16 cellular contexts compared by ENCODE assay signal in genomic region chr12:54891717-54892478, GRCh38. TPM values are rescaled to one million over a fixed set of nuclear protein-coding genes. Genes with fewer than 3 reads are reported as not detected.
DNase-seq lines count a peak whose midpoint lies in the region; ATAC-seq and TF ChIP-seq lines count a peak whose summit lies in the region.
"Had no signal": no experiment of that assay in that cellular context is flagged by ENCODE, and none has a peak within 500 bp of the region (broad histone marks: within the 10 kb centered on the region; RNA-seq: fewer than 3 reads in every experiment).

No MANE protein-coding gene starts in this region.

- no peaks in the 10 kb centered on the region for H3K9me3 Mint-ChIP-seq in glutamatergic neuron (ENCODE audit: unreplicated experiment)
- H3K9me3 Mint-ChIP-seq: activated CD4-positive, alpha-beta T cell treated with anti-CD3 and anti-CD28 coated beads, Interleukin-2, amount 10 ng/mL, durations not matched to agents 24 days and 14 days had no signal

- TF ChIP-seq POLR2A in ovary (IDR thresholded peaks at IDR 0.05), result no peak

- WGBS in aorta, 2 donors, result 48 to 52% methylated on average over 3 of the region's 3 CpGs
- 66 to 78% (median 71%) methylated on average over 3 of the region's 3 CpGs for WGBS in ovary, 3 donors

- peaks cover 6% of the 10 kb centered on the region for H3K27me3 Mint-ChIP-seq in glutamatergic neuron (ENCODE audit: unreplicated experiment)

- H3K27ac ChIP-seq in upper lobe of right lung (no peak overlapping the region), aorta (ENCODE audit: low read depth in 1 of 2, low read length in 2 of 2) (no peak overlapping the region), ovary (no peak overlapping the region)
- H3K27ac ChIP-seq: KMS-11, thyroid gland had no signal

- no peak for TF ChIP-seq EP300 in ovary (IDR thresholded peaks at IDR 0.05)

- H3K36me3 Mint-ChIP-seq in glutamatergic neuron (ENCODE audit: unreplicated experiment), result no peaks in the 10 kb centered on the region

- peak overlapping the region; percentile 67 for H3K27ac Mint-ChIP-seq in glutamatergic neuron (ENCODE audit: unreplicated experiment)
- H3K27ac Mint-ChIP-seq: activated CD4-positive, alpha-beta T cell treated with anti-CD3 and anti-CD28 coated beads, Interleukin-2, amount 10 ng/mL, durations not matched to agents 24 days and 14 days had no signal

- H3K9me3 ChIP-seq in upper lobe of right lung (no peaks in the 10 kb centered on the region), aorta (ENCODE audit: control insufficient read depth, low read length) (no peaks in the 10 kb centered on the region), ovary (no peaks in the 10 kb centered on the region)
- H3K9me3 ChIP-seq: thyroid gland had no signal

- no peaks in the 10 kb centered on the region for H3K36me3 ChIP-seq in upper lobe of right lung
- no peaks in the 10 kb centered on the region for H3K36me3 ChIP-seq in aorta (ENCODE audit: control insufficient read depth in 1 of 2, insufficient read depth in 2 of 2, low read length in 1 of 2)
- H3K36me3 ChIP-seq in ovary, result no peaks in the 10 kb centered on the region
- H3K36me3 ChIP-seq: thyroid gland had no signal

- H3K4me3 Mint-ChIP-seq in glutamatergic neuron (ENCODE audit: unreplicated experiment), result no peak overlapping the region
- H3K4me3 Mint-ChIP-seq: activated CD4-positive, alpha-beta T cell treated with anti-CD3 and anti-CD28 coated beads, Interleukin-2, amount 10 ng/mL, durations not matched to agents 24 days and 14 days had no signal

- peaks cover 18% of the 10 kb centered on the region for H3K4me1 Mint-ChIP-seq in glutamatergic neuron (ENCODE audit: low read depth, unreplicated experiment)
- H3K4me1 Mint-ChIP-seq: activated CD4-positive, alpha-beta T cell treated with anti-CD3 and anti-CD28 coated beads, Interleukin-2, amount 10 ng/mL, durations not matched to agents 24 days and 14 days had no signal

- H3K27me3 ChIP-seq in upper lobe of right lung (no peaks in the 10 kb centered on the region), aorta (ENCODE audit: control insufficient read depth in 1 of 2, insufficient read depth in 2 of 2, low read length in 1 of 2) (no peaks in the 10 kb centered on the region), ovary (no peaks in the 10 kb centered on the region)
- H3K27me3 ChIP-seq: thyroid gland had no signal

- peak; percentile 73 for DNase-seq in SIG-M5 treated with dmso at 0.1 percent for 504 hours (lab: John Stamatoyannopoulos, UW; ENCODE audit: unreplicated experiment)
- DNase-seq in SIG-M5 (lab: John Stamatoyannopoulos, UW), result no peak
- DNase-seq in NCI-H526 treated with DMSO at 0.1 percent for 48 hours (lab: John Stamatoyannopoulos, UW), result peak; percentile 75
- DNase-seq in glutamatergic neuron, result no peak
- DNase-seq in upper lobe of right lung, result no peak
- no peak for DNase-seq in aorta
- DNase-seq in ovary, result no peak
- no peak for DNase-seq in RKO (ENCODE audit: low spot score)
- DNase-seq: activated CD4-positive, alpha-beta T cell treated with anti-CD3 and anti-CD28 coated beads, Interleukin-2, amount 10 ng/mL, durations not matched to agents 24 days and 14 days; DMS 273 treated with DMSO at 0.1 percent for 48 hours; thyroid gland had no signal

- H3K4me3 ChIP-seq in upper lobe of right lung (no peak overlapping the region), aorta (ENCODE audit: low read length in 2 of 2) (no peak overlapping the region), ovary (no peak overlapping the region)
- H3K4me3 ChIP-seq: thyroid gland had no signal

- no peaks in the 10 kb centered on the region for H3K4me1 ChIP-seq in upper lobe of right lung
- H3K4me1 ChIP-seq in aorta (ENCODE audit: control insufficient read depth in 1 of 2, insufficient read depth in 2 of 2, low read length in 2 of 2), result no peaks in the 10 kb centered on the region
- no peaks in the 10 kb centered on the region for H3K4me1 ChIP-seq in ovary (ENCODE audit: insufficient read depth)
- H3K4me1 ChIP-seq: thyroid gland had no signal

- intact Hi-C loops in upper lobe of right lung (cut with DNase I), result no loop called here
- intact Hi-C loops in aorta (cut with DNase I), result no loop called here
- intact Hi-C loops in ovary (cut with DNase I), result no loop called here

- ATAC-seq in upper lobe of right lung (peak; percentile 92), aorta (ENCODE audit: low FRiP score) (no peak)
- ATAC-seq: HCT116 had no signal

- TF ChIP-seq CTCF in glutamatergic neuron (IDR thresholded peaks at IDR 0.05; ENCODE audit: partially characterized antibody, unreplicated experiment), result no peak
- no peak for TF ChIP-seq CTCF in upper lobe of right lung (IDR thresholded peaks at IDR 0.05)
- no peak for TF ChIP-seq CTCF in ovary (IDR thresholded peaks at IDR 0.05)

RNA-seq across cellular contexts. Expression of gene MUCL1, which starts 37.6 kb away (rescaled TPM):
- total RNA-seq in glutamatergic neuron (ENCODE audit: unreplicated experiment) (not detected), upper lobe of right lung (not detected), aorta (not detected), ovary (1 to 10 TPM in 1 of 7 donors, under 1 TPM in 2, not detected in 4; 0.75 to 1.1 (median 0.81) TPM)
- polyA plus RNA-seq in aorta (not detected), ovary (under 1 TPM in 1 of 2 donors, not detected in 1; 0.58 TPM)
- total RNA-seq: cardiac septum, myocyte, thyroid gland had no signal
- polyA plus RNA-seq: esophagus had no signal

Comparison
In these comparisons a context has a peak if more than half of its experiments do, and no peak if none do; other contexts are left out.
1. DNase-seq: peak in SIG-M5 treated with dmso at 0.1 percent for 504 hours (single experiment) and NCI-H526 treated with DMSO at 0.1 percent for 48 hours (single experiment); none in SIG-M5 (single experiment), glutamatergic neuron (single experiment), upper lobe of right lung (single experiment), aorta (0 of 2), ovary (0 of 5) and RKO (single experiment).